In genomic region chr12:108831309-108831991, GRCh38 we compare ENCODE assay signal across 12 cellular contexts. TPM values are rescaled to one million over a fixed set of nuclear protein-coding genes. Genes with fewer than 3 reads are reported as not detected.
A peak's percentile ranks its signal among the peaks of the same experiment; 100 is the strongest.
DNase-seq lines count a peak whose midpoint lies in the region; ATAC-seq, FAIRE-seq and TF ChIP-seq lines count a peak whose summit lies in the region.
"Had no signal": no experiment of that assay in that cellular context is flagged by ENCODE, and none has a peak within 500 bp of the region (broad histone marks: within the 10 kb centered on the region; RNA-seq: fewer than 3 reads in every experiment).

No MANE protein-coding gene starts in this region.

- DNase-seq in GM18507 (ENCODE audit: extremely low spot score, insufficient read length, low read depth) (no peak), NCI-H774 (lab: John Stamatoyannopoulos, UW) (no peak), NCI-H345 treated with DMSO at 0.1 percent for 48 hours (lab: John Stamatoyannopoulos, UW; ENCODE audit: unreplicated experiment) (no peak), CD14-positive monocyte (ENCODE audit: low spot score) (no peak)
- no peak for DNase-seq in natural killer cell treated with Interleukin-12 subunit alpha and Interleukin-12 subunit beta and Interleukin-15 and Interleukin-18, amount 100 ng/mL, for 72 hours (ENCODE audit: low spot score)
- DNase-seq: EL had no signal

- no peaks in the 10 kb centered on the region for H3K9me3 Mint-ChIP-seq in natural killer cell treated with Interleukin-12 subunit alpha and Interleukin-12 subunit beta and Interleukin-15 and Interleukin-18, amount 100 ng/mL, for 72 hours
- H3K9me3 Mint-ChIP-seq in CD14-positive monocyte = no peaks in the 10 kb centered on the region
- H3K9me3 Mint-ChIP-seq: IgD-negative memory B cell had no signal

- peaks cover 22% of the 10 kb centered on the region for H3K36me3 Mint-ChIP-seq in natural killer cell treated with Interleukin-12 subunit alpha and Interleukin-12 subunit beta and Interleukin-15 and Interleukin-18, amount 100 ng/mL, for 72 hours
- H3K36me3 Mint-ChIP-seq in CD14-positive monocyte = peaks cover 82 to 89% of the 10 kb centered on the region in 2 donors

- TF ChIP-seq CTCF in CD14-positive monocyte (IDR thresholded peaks at IDR 0.05) = no peak

- peaks cover 78 to 82% of the 10 kb centered on the region in 2 donors for H3K4me1 Mint-ChIP-seq in natural killer cell treated with Interleukin-12 subunit alpha and Interleukin-12 subunit beta and Interleukin-15 and Interleukin-18, amount 100 ng/mL, for 72 hours (ENCODE audit: low read depth in 2 of 2)
- peaks cover 18% of the 10 kb centered on the region for H3K4me1 Mint-ChIP-seq in CD14-positive monocyte

- intact Hi-C loops in CD14-positive monocyte (cut with micrococcal nuclease) = no loop called here

- FAIRE-seq in GM18507 (lab: Jason Lieb, UNC) = peak; percentile 46
- FAIRE-seq: bronchial epithelial cell had no signal

- ATAC-seq in GM21528 (IDR thresholded peaks at IDR 0.05; ENCODE audit: low FRiP score, unreplicated experiment) (peak; percentile 62), HG03565 (IDR thresholded peaks at IDR 0.05; ENCODE audit: unreplicated experiment) (peak; percentile 71), HG02588 (IDR thresholded peaks at IDR 0.05; ENCODE audit: unreplicated experiment) (no peak)
- peak; percentile 73 to 83 for ATAC-seq in natural killer cell treated with Interleukin-12 subunit alpha and Interleukin-12 subunit beta and Interleukin-15 and Interleukin-18, amount 100 ng/mL, for 72 hours

- H3K4me3 Mint-ChIP-seq in natural killer cell treated with Interleukin-12 subunit alpha and Interleukin-12 subunit beta and Interleukin-15 and Interleukin-18, amount 100 ng/mL, for 72 hours = peak overlapping the region; percentile 84
- H3K4me3 Mint-ChIP-seq in CD14-positive monocyte = no peak overlapping the region
- H3K4me3 Mint-ChIP-seq: IgD-negative memory B cell had no signal

- no peaks in the 10 kb centered on the region for H3K27me3 Mint-ChIP-seq in natural killer cell treated with Interleukin-12 subunit alpha and Interleukin-12 subunit beta and Interleukin-15 and Interleukin-18, amount 100 ng/mL, for 72 hours
- H3K27me3 Mint-ChIP-seq in CD14-positive monocyte (ENCODE audit: low read depth in 3 of 3) = peaks cover 0 to 1% (median 0%) of the 10 kb centered on the region in 3 donors
- H3K27me3 Mint-ChIP-seq: IgD-negative memory B cell had no signal

- H3K27ac Mint-ChIP-seq in natural killer cell treated with Interleukin-12 subunit alpha and Interleukin-12 subunit beta and Interleukin-15 and Interleukin-18, amount 100 ng/mL, for 72 hours = peak overlapping the region; percentile 95 to 98
- peak overlapping the region in 2 of 7 donors; percentile 44 to 60 for H3K27ac Mint-ChIP-seq in CD14-positive monocyte

RNA-seq across cellular contexts. Expression of gene SSH1, which starts 25.9 kb away (rescaled TPM):
- 10 to 100 TPM; 40.5 to 73.9 TPM for total RNA-seq in natural killer cell treated with Interleukin-12 subunit alpha and Interleukin-12 subunit beta and Interleukin-15 and Interleukin-18, amount 100 ng/mL, for 72 hours
- 1 to 10 TPM; 5.2 to 8.7 TPM for polyA plus RNA-seq in CD14-positive monocyte

RNA-seq across cellular contexts. Expression of gene DAO, which starts 48.4 kb away (rescaled TPM):
- not detected for total RNA-seq in natural killer cell treated with Interleukin-12 subunit alpha and Interleukin-12 subunit beta and Interleukin-15 and Interleukin-18, amount 100 ng/mL, for 72 hours
- polyA plus RNA-seq in CD14-positive monocyte = not detected
- total RNA-seq: bronchial epithelial cell; T-helper 1 cell treated with Interleukin-12 subunit alpha and Interleukin-12 subunit beta and Interleukin-4 antibody, amounts not matched to agents 30 ng/mL and 1 ng/mL, for 36 hours had no signal
- polyA plus RNA-seq: IgD-negative memory B cell had no signal
